8 cellular contexts compared by ENCODE assay signal in genomic region chr1:8374812-8375211, GRCh38. TPM values are rescaled to one million over a fixed set of nuclear protein-coding genes. Genes with fewer than 3 reads are reported as not detected.
DNase-seq lines count a peak whose midpoint lies in the region; TF ChIP-seq lines count a peak whose summit lies in the region.

No MANE protein-coding gene starts in this region.

- no peak overlapping the region for H3K18ac ChIP-seq in mesendoderm (ENCODE audit: low read length)

- H2AK5ac ChIP-seq in mesendoderm (ENCODE audit: low read length) = no peak overlapping the region

- H3K4me3 ChIP-seq in MM.1S (ENCODE audit: low read length) (no peak overlapping the region), mesendoderm (ENCODE audit: low read length) (no peak overlapping the region)

- no peaks in the 10 kb centered on the region for H3K36me3 ChIP-seq in MM.1S (replicated peaks; ENCODE audit: insufficient read depth, low read length)
- no peaks in the 10 kb centered on the region for H3K36me3 ChIP-seq in mesendoderm (ENCODE audit: control insufficient read depth, insufficient read depth, low read length)

- H3K79me1 ChIP-seq in mesendoderm (ENCODE audit: low read length) = peaks cover 29% of the 10 kb centered on the region

- H3K9ac ChIP-seq in MM.1S (ENCODE audit: low read length) = no peak overlapping the region
- no peak overlapping the region for H3K9ac ChIP-seq in mesendoderm (ENCODE audit: low read length)

- H3K4ac ChIP-seq in mesendoderm (ENCODE audit: low read depth, low read length) = no peak overlapping the region

- WGBS in mesendoderm (ENCODE audit: extremely low coverage, insufficient coverage, low lambda C conversion rate) = no CpG with 5 or more reads among the region's 2 CpGs

- H4K5ac ChIP-seq in mesendoderm (ENCODE audit: low read length) = no peak overlapping the region

- H3K27me3 ChIP-seq in MM.1S (replicated peaks; ENCODE audit: insufficient read depth, low read length) (no peaks in the 10 kb centered on the region), mesendoderm (ENCODE audit: insufficient read depth, low read length, poor library complexity) (no peaks in the 10 kb centered on the region)

- H3K27ac ChIP-seq in MM.1S (ENCODE audit: low read length) (no peak overlapping the region), mesendoderm (ENCODE audit: low read depth, low read length) (no peak overlapping the region)

- H3K9me2 ChIP-seq in MM.1S (replicated peaks; ENCODE audit: insufficient read depth, low read length) = no peaks in the 10 kb centered on the region

- no peaks in the 10 kb centered on the region for H4K20me1 ChIP-seq in MM.1S (ENCODE audit: insufficient read depth, low read length)

- no peak overlapping the region for H2BK5ac ChIP-seq in mesendoderm (ENCODE audit: low read length)

- no peak overlapping the region for H3K4me2 ChIP-seq in MM.1S (ENCODE audit: low read depth, low read length)
- H3K4me2 ChIP-seq in mesendoderm (ENCODE audit: low read length) = no peak overlapping the region

- TF ChIP-seq CTCF in MM.1S (IDR thresholded peaks at IDR 0.05; ENCODE audit: low read length) = peak; percentile 41
- TF ChIP-seq CTCF in GM13976 (IDR thresholded peaks at IDR 0.05; ENCODE audit: borderline replicate concordance, control extremely low read depth, extremely low read depth, insufficient read depth, missing control alignments) = no peak

- no peak overlapping the region for H2BK15ac ChIP-seq in mesendoderm (replicated peaks; ENCODE audit: low read depth)

- no peak overlapping the region for H2BK120ac ChIP-seq in mesendoderm (ENCODE audit: low read depth, low read length)

- in situ Hi-C loops in GM13976 (cut with MboI; ENCODE audit: low sequenced_read_pairs, unreplicated experiment) = no loop called here

- H3F3A ChIP-seq in MM.1S (ENCODE audit: insufficient read depth, low read length) = no peaks in the 10 kb centered on the region

- DNase-seq in NCI-H2029 (lab: John Stamatoyannopoulos, UW) (peak; percentile 16), NCI-H2029 treated with DMSO at 0.1 percent for 48 hours (lab: John Stamatoyannopoulos, UW) (no peak), MM.1S (no peak), astrocyte of the hippocampus (ENCODE audit: low read depth, low spot score) (peak; percentile 28), mesendoderm (peak; percentile 82), iPS-NIHi11 (ENCODE audit: low spot score) (no peak), GM13976 (ENCODE audit: low spot score) (no peak), GOT3 (lab: John Stamatoyannopoulos, UW) (no peak)

- H4K8ac ChIP-seq in mesendoderm (ENCODE audit: low read depth, low read length) = no peak overlapping the region

- H2AFZ ChIP-seq in MM.1S (ENCODE audit: low read length) = no peak overlapping the region

- H3K4me1 ChIP-seq in MM.1S (ENCODE audit: low read length) (no peaks in the 10 kb centered on the region), mesendoderm (ENCODE audit: control insufficient read depth, low read depth, low read length) (peaks cover 10% of the 10 kb centered on the region)

- no peaks in the 10 kb centered on the region for H3K9me3 ChIP-seq in MM.1S (replicated peaks; ENCODE audit: insufficient read depth, low read length)

- no peak overlapping the region for H3K56ac ChIP-seq in mesendoderm (ENCODE audit: low read length)

- H3K79me2 ChIP-seq in MM.1S (ENCODE audit: low read length) = no peaks in the 10 kb centered on the region
- peaks cover 38% of the 10 kb centered on the region for H3K79me2 ChIP-seq in mesendoderm (ENCODE audit: control insufficient read depth, insufficient read depth, low read length)

- no peak overlapping the region for H3K23ac ChIP-seq in mesendoderm (ENCODE audit: low read length)

RNA-seq across cellular contexts. Expression of gene SLC45A1, which starts 56.9 kb away (rescaled TPM):
- polyA plus RNA-seq in mesendoderm (2013, experiment 1 of 2) = 0.07 TPM
- polyA plus RNA-seq in mesendoderm (2013, experiment 2 of 2) = 0.11 TPM

Comparison
In these comparisons a context has a peak if more than half of its experiments do, and no peak if none do; other contexts are left out.
1. DNase-seq: peak in NCI-H2029 (single experiment), astrocyte of the hippocampus (single experiment) and mesendoderm (single experiment); none in NCI-H2029 treated with DMSO at 0.1 percent for 48 hours (single experiment), MM.1S (single experiment), iPS-NIHi11 (single experiment), GM13976 (single experiment) and GOT3 (single experiment).